Comparison of ENCODE assay signal across 8 cellular contexts in genomic region chr3:183298708-183299153, GRCh38. TPM values are rescaled to one million over a fixed set of nuclear protein-coding genes. Genes with fewer than 3 reads are reported as not detected.
A peak's percentile ranks its signal among the peaks of the same experiment; 100 is the strongest.
DNase-seq lines count a peak whose midpoint lies in the region; ATAC-seq and TF ChIP-seq lines count a peak whose summit lies in the region.

No MANE protein-coding gene starts in this region.

- H3K27ac ChIP-seq in vagina (peak overlapping the region; percentile 24), stomach (no peak overlapping the region)

- peaks cover 29% of the 10 kb centered on the region for H3K4me1 ChIP-seq in vagina
- peaks cover 0 to 32% (median 4%) of the 10 kb centered on the region in 4 donors for H3K4me1 ChIP-seq in stomach

- TF ChIP-seq CTCF in astrocyte of the cerebellum (IDR thresholded peaks at IDR 0.05; ENCODE audit: low read depth, low read length, missing control alignments) (no peak), vagina (IDR thresholded peaks at IDR 0.05) (no peak), stomach (IDR thresholded peaks at IDR 0.05) (no peak)

- no peak for TF ChIP-seq EP300 in stomach (IDR thresholded peaks at IDR 0.05)

- H3K4me3 ChIP-seq in astrocyte of the cerebellum (ENCODE audit: low read depth, low read length) (no peak overlapping the region), vagina (no peak overlapping the region), stomach (no peak overlapping the region)

- no peak for ATAC-seq in GM18502 (IDR thresholded peaks at IDR 0.05; ENCODE audit: poor library complexity, unreplicated experiment)

- in situ Hi-C loops in astrocyte of the cerebellum (cut with HindIII; ENCODE audit: low sequenced_read_pairs) = no loop called here

- DNase-seq in C1 segment of cervical spinal cord (lab: John Stamatoyannopoulos, UW) (peak in 10 of 14 donors; percentile 25 to 82 (median 51)), NCI-H1694 treated with DMSO at 0.1 percent for 48 hours (lab: John Stamatoyannopoulos, UW) (peak; percentile 85), astrocyte of the cerebellum (ENCODE audit: low read depth) (peak; percentile 88), iris pigment epithelial cell (ENCODE audit: low read depth) (peak; percentile 94), vagina (ENCODE audit: extremely low spot score in 2 of 2) (no peak), DMS79 treated with DMSO at 0.1 percent for 48 hours (lab: John Stamatoyannopoulos, UW) (no peak), stomach (no peak)

- intact Hi-C loops in vagina (cut with DNase I) (no loop called here), stomach (cut with DNase I; ENCODE audit: low total_unique reads) (no loop called here)

- H3K9me3 ChIP-seq in vagina (no peaks in the 10 kb centered on the region), stomach (no peaks in the 10 kb centered on the region)

- H3K36me3 ChIP-seq in vagina (no peaks in the 10 kb centered on the region), stomach (no peaks in the 10 kb centered on the region)

- no peaks in the 10 kb centered on the region for H3K27me3 ChIP-seq in vagina
- H3K27me3 ChIP-seq in stomach = no peaks in the 10 kb centered on the region

- 40 to 82% (median 74%) methylated on average over 5 of the region's 5 CpGs for WGBS in stomach, 5 donors

- TF ChIP-seq POLR2A in vagina (IDR thresholded peaks at IDR 0.05) (no peak), stomach (IDR thresholded peaks at IDR 0.05) (no peak)

RNA-seq across cellular contexts. Expression of gene B3GNT5, which starts 45.7 kb away (rescaled TPM):
- total RNA-seq in vagina = 20.4 TPM
- total RNA-seq in stomach = 10 to 100 TPM in 2 of 5 donors, 1 to 10 TPM in 3; 4.1 to 39.7 (median 9.0) TPM
- polyA plus RNA-seq in stomach = 1 to 10 TPM; 5.0 to 7.6 (median 6.1) TPM

Comparison
In these comparisons a context has a peak if more than half of its experiments do, and no peak if none do; other contexts are left out.
1. DNase-seq: peak in C1 segment of cervical spinal cord (10 of 14), NCI-H1694 treated with DMSO at 0.1 percent for 48 hours (single experiment), astrocyte of the cerebellum (single experiment) and iris pigment epithelial cell (single experiment); none in vagina (0 of 2), DMS79 treated with DMSO at 0.1 percent for 48 hours (single experiment) and stomach (single experiment).